Comparison of ENCODE assay signal across 8 cellular contexts in genomic region chr4:83535520-83535944, GRCh38. TPM values are rescaled to one million over a fixed set of nuclear protein-coding genes. Genes with fewer than 3 reads are reported as not detected.
A peak's percentile ranks its signal among the peaks of the same experiment; 100 is the strongest.
DNase-seq lines count a peak whose midpoint lies in the region; ATAC-seq and TF ChIP-seq lines count a peak whose summit lies in the region.

No MANE protein-coding gene starts in this region.

- peak; percentile 27 for ATAC-seq in HG02884 (IDR thresholded peaks at IDR 0.05; ENCODE audit: unreplicated experiment)
- ATAC-seq in activated CD8-positive, alpha-beta memory T cell treated with anti-CD3 and anti-CD28 coated beads, Interleukin-2, amount 10 ng/mL, durations not matched to agents 7 days and 5 days = peak; percentile 37
- ATAC-seq in naive B cell (ENCODE audit: low read depth in 2 of 2) = no peak
- ATAC-seq in thoracic aorta (ENCODE audit: insufficient number of reproducible peaks, low FRiP score, low read depth) = peak; percentile 22

- no peak for TF ChIP-seq POLR2A in erythroblast (IDR thresholded peaks at IDR 0.05; ENCODE audit: low read length)

- no peaks in the 10 kb centered on the region for H3K9me3 Mint-ChIP-seq in activated CD8-positive, alpha-beta memory T cell treated with anti-CD3 and anti-CD28 coated beads, Interleukin-2, amount 10 ng/mL, durations not matched to agents 7 days and 5 days (ENCODE audit: low read depth)
- H3K9me3 Mint-ChIP-seq in naive B cell = no peaks in the 10 kb centered on the region

- H3K4me3 ChIP-seq in thoracic aorta = peak overlapping the region; percentile 76

- CTCF ChIA-PET in activated CD8-positive, alpha-beta memory T cell treated with anti-CD3 and anti-CD28 coated beads, Interleukin-2, amount 10 ng/mL, durations not matched to agents 7 days and 5 days (lab: Charles Lee) = interaction anchor here (1.1 to 5.1 kb wide), 6 partner anchors 12 to 108 kb away, joined by 3 to 23 read pairs (median 9); no protein-coding TSS in a partner anchor

- no peaks in the 10 kb centered on the region for H3K9me3 ChIP-seq in thoracic aorta

- peaks cover 6% of the 10 kb centered on the region for H3K36me3 Mint-ChIP-seq in activated CD8-positive, alpha-beta memory T cell treated with anti-CD3 and anti-CD28 coated beads, Interleukin-2, amount 10 ng/mL, durations not matched to agents 7 days and 5 days
- no peaks in the 10 kb centered on the region for H3K36me3 Mint-ChIP-seq in naive B cell

- no peak for TF ChIP-seq CTCF in thoracic aorta (IDR thresholded peaks at IDR 0.05)

- peaks cover 42% of the 10 kb centered on the region for H3K27me3 Mint-ChIP-seq in activated CD8-positive, alpha-beta memory T cell treated with anti-CD3 and anti-CD28 coated beads, Interleukin-2, amount 10 ng/mL, durations not matched to agents 7 days and 5 days
- H3K27me3 Mint-ChIP-seq in naive B cell = peaks cover 38 to 56% (median 50%) of the 10 kb centered on the region in 3 donors

- peak overlapping the region; percentile 73 for H3K27ac Mint-ChIP-seq in activated CD8-positive, alpha-beta memory T cell treated with anti-CD3 and anti-CD28 coated beads, Interleukin-2, amount 10 ng/mL, durations not matched to agents 7 days and 5 days
- H3K27ac Mint-ChIP-seq in naive B cell = peak overlapping the region in 4 of 6 donors; percentile 19 to 85 (median 74)

- DNase-seq in NCI-H2171 treated with DMSO at 0.1 percent for 48 hours (lab: John Stamatoyannopoulos, UW) (peak; percentile 59), NCI-H2171 (lab: John Stamatoyannopoulos, UW) (no peak), NCI-H2196 treated with DMSO at 0.1 percent for 48 hours (lab: John Stamatoyannopoulos, UW; ENCODE audit: unreplicated experiment) (peak; percentile 0), erythroblast (lab: John Stamatoyannopoulos, UW) (peak; percentile 36 to 44), naive B cell (peak; percentile 4), thoracic aorta (ENCODE audit: low spot score) (no peak)
- DNase-seq in activated CD8-positive, alpha-beta memory T cell treated with anti-CD3 and anti-CD28 coated beads, Interleukin-2, amount 10 ng/mL, durations not matched to agents 7 days and 5 days = peak; percentile 45

- peaks cover 4 to 8% of the 10 kb centered on the region in 2 donors for H3K4me1 ChIP-seq in thoracic aorta (ENCODE audit: control insufficient read depth in 1 of 2, low read depth in 2 of 2)

- no peaks in the 10 kb centered on the region for H3K27me3 ChIP-seq in thoracic aorta (replicated peaks; ENCODE audit: insufficient read depth)

- H3K36me3 ChIP-seq in thoracic aorta = no peaks in the 10 kb centered on the region

- peaks cover 34% of the 10 kb centered on the region for H3K4me1 Mint-ChIP-seq in activated CD8-positive, alpha-beta memory T cell treated with anti-CD3 and anti-CD28 coated beads, Interleukin-2, amount 10 ng/mL, durations not matched to agents 7 days and 5 days
- peaks cover 11 to 21% (median 20%) of the 10 kb centered on the region in 3 donors for H3K4me1 Mint-ChIP-seq in naive B cell

- no peak overlapping the region for H3K27ac ChIP-seq in thoracic aorta

- H3K4me3 Mint-ChIP-seq in activated CD8-positive, alpha-beta memory T cell treated with anti-CD3 and anti-CD28 coated beads, Interleukin-2, amount 10 ng/mL, durations not matched to agents 7 days and 5 days = peak overlapping the region; percentile 84
- H3K4me3 Mint-ChIP-seq in naive B cell = peak overlapping the region; percentile 89 to 95 (median 91)

RNA-seq across cellular contexts. Expression of gene GPAT3, which starts 0.4 kb away (rescaled TPM):
- 10 to 100 TPM; 25.9 to 34.0 TPM for total RNA-seq in activated CD8-positive, alpha-beta memory T cell treated with anti-CD3 and anti-CD28 coated beads, Interleukin-2, amount 10 ng/mL, durations not matched to agents 7 days and 5 days
- polyA plus RNA-seq in naive B cell (ENCODE audit: low read depth in 6 of 6) = under 1 TPM in 1 of 6 donors, not detected in 5; 0.53 TPM
- 1 to 10 TPM; 6.6 to 7.8 TPM for total RNA-seq in thoracic aorta

RNA-seq across cellular contexts. Expression of gene ABRAXAS1, which starts 50.6 kb away (rescaled TPM):
- 10 to 100 TPM; 11.3 to 11.5 TPM for total RNA-seq in activated CD8-positive, alpha-beta memory T cell treated with anti-CD3 and anti-CD28 coated beads, Interleukin-2, amount 10 ng/mL, durations not matched to agents 7 days and 5 days
- 10 to 100 TPM in 5 of 6 donors, 1 to 10 TPM in 1; 8.7 to 21.2 (median 14.7) TPM for polyA plus RNA-seq in naive B cell (ENCODE audit: low read depth in 6 of 6)
- total RNA-seq in thoracic aorta = 10 to 100 TPM in 1 of 2 donors, 1 to 10 TPM in 1; 2.4 to 14.0 TPM

Comparison
In these comparisons a context has a peak if more than half of its experiments do, and no peak if none do; other contexts are left out.
1. DNase-seq: peak in NCI-H2171 treated with DMSO at 0.1 percent for 48 hours (single experiment), NCI-H2196 treated with DMSO at 0.1 percent for 48 hours (single experiment), activated CD8-positive, alpha-beta memory T cell treated with anti-CD3 and anti-CD28 coated beads, Interleukin-2, amount 10 ng/mL, durations not matched to agents 7 days and 5 days (single experiment), erythroblast (2 of 2) and naive B cell (single experiment); none in NCI-H2171 (single experiment) and thoracic aorta (single experiment).
2. ATAC-seq: peak in HG02884 (single experiment), activated CD8-positive, alpha-beta memory T cell treated with anti-CD3 and anti-CD28 coated beads, Interleukin-2, amount 10 ng/mL, durations not matched to agents 7 days and 5 days (single experiment) and thoracic aorta (single experiment); none in naive B cell (0 of 2).